23 cellular contexts compared by ENCODE assay signal in the genomic region with DNA sequence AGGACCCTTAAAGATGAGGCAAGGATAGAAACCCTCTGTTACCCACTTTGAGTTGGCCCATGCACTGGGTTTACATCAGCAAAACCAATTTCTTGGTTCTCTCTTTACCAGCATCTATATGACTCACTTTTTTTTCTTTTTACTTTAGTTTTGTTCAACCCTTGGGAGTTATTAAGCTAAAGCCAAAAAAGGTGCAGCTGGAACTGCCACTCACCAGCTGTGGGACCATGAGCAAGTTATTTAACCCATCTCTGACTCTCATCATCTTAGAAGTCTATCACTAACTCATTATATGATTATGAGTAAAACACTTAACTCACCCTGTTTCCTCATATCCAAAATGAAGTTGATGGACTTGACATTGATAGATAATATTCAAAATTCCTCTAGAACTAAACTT. TPM values are rescaled to one million over a fixed set of nuclear protein-coding genes. Genes with fewer than 3 reads are reported as not detected.
DNase-seq lines count a peak whose midpoint lies in the region; ATAC-seq and TF ChIP-seq lines count a peak whose summit lies in the region.
"Had no signal": no experiment of that assay in that cellular context is flagged by ENCODE, and none has a peak within 500 bp of the region (broad histone marks: within the 10 kb centered on the region; RNA-seq: fewer than 3 reads in every experiment).

No MANE protein-coding gene starts in this region.

- no peak overlapping the region for H2AFZ ChIP-seq in neuronal stem cell (ENCODE audit: low read length)

- H3K4me3 ChIP-seq in SJCRH30, result no peak overlapping the region
- no peak overlapping the region for H3K4me3 ChIP-seq in neuronal stem cell (ENCODE audit: low read length in 2 of 2)
- H3K4me3 ChIP-seq: A549; BLaER1 treated with 17β-estradiol and CSF1 and Interleukin-3, amounts not matched to agents 10 nM and 100 nM; HAP-1 had no signal

- no peaks in the 10 kb centered on the region for H3K79me1 ChIP-seq in neuronal stem cell (ENCODE audit: low read depth, low read length)

- H3K4me1 ChIP-seq in SJCRH30, result peaks cover 10% of the 10 kb centered on the region
- no peaks in the 10 kb centered on the region for H3K4me1 ChIP-seq in neuronal stem cell (ENCODE audit: control insufficient read depth in 2 of 2, insufficient read depth in 1 of 2, low read depth in 1 of 2, low read length in 2 of 2)
- H3K4me1 ChIP-seq: A549; BE2C; BLaER1 treated with 17β-estradiol and CSF1 and Interleukin-3, amounts not matched to agents 10 nM and 100 nM; HAP-1 had no signal

- no peak overlapping the region for H2BK120ac ChIP-seq in neuronal stem cell (ENCODE audit: low read depth, low read length)

- ATAC-seq in stimulated activated naive B cell treated with anti-CD40 and anti-IgM and Interleukin-4, amounts not matched to agents 10 μg/mL and 1 μg/mL and 100 μg/mL, for 72 hours (replicated peaks), result peak; percentile 21 to 31
- ATAC-seq in GM19328 (IDR thresholded peaks at IDR 0.05; ENCODE audit: unreplicated experiment), result no peak
- ATAC-seq: A549 had no signal

- H3K27ac ChIP-seq in SJCRH30, result no peak overlapping the region
- no peak overlapping the region for H3K27ac ChIP-seq in neuronal stem cell (replicated peaks; ENCODE audit: low read length)
- H3K27ac ChIP-seq: A549; BLaER1 treated with 17β-estradiol and CSF1 and Interleukin-3, amounts not matched to agents 10 nM and 100 nM had no signal

- H3K27me3 ChIP-seq in SJCRH30 (no peaks in the 10 kb centered on the region), neuronal stem cell (ENCODE audit: control insufficient read depth in 3 of 3, insufficient read depth in 3 of 3, low read depth in 1 of 3, low read length in 3 of 3) (no peaks in the 10 kb centered on the region)
- H3K27me3 ChIP-seq: BE2C; BLaER1 treated with 17β-estradiol and CSF1 and Interleukin-3, amounts not matched to agents 10 nM and 100 nM had no signal

- no peak overlapping the region for H3K4me2 ChIP-seq in neuronal stem cell (ENCODE audit: insufficient read depth, low read length, poor library complexity, severe bottlenecking)
- H3K4me2 ChIP-seq: A549; BLaER1 treated with 17β-estradiol and CSF1 and Interleukin-3, amounts not matched to agents 10 nM and 100 nM had no signal

- H3K27ac Mint-ChIP-seq in glutamatergic neuron (ENCODE audit: unreplicated experiment), result peak overlapping the region; percentile 94
- no peak overlapping the region for H3K27ac Mint-ChIP-seq in stimulated activated naive B cell treated with anti-CD40 and anti-IgM and Interleukin-4, amounts not matched to agents 10 μg/mL and 1 μg/mL and 100 μg/mL, for 72 hours
- H3K27ac Mint-ChIP-seq: CD14-positive monocyte; CD4-positive, alpha-beta T cell; CD8-positive, alpha-beta memory T cell; HFFc6 had no signal

- peaks cover 7% of the 10 kb centered on the region for H3K27me3 Mint-ChIP-seq in glutamatergic neuron (ENCODE audit: unreplicated experiment)
- H3K27me3 Mint-ChIP-seq in stimulated activated naive B cell treated with anti-CD40 and anti-IgM and Interleukin-4, amounts not matched to agents 10 μg/mL and 1 μg/mL and 100 μg/mL, for 72 hours, result no peaks in the 10 kb centered on the region
- H3K27me3 Mint-ChIP-seq: CD4-positive, alpha-beta T cell had no signal

- no peak overlapping the region for H3K18ac ChIP-seq in neuronal stem cell (ENCODE audit: low read length)

- H3K36me3 ChIP-seq in SJCRH30 (no peaks in the 10 kb centered on the region), neuronal stem cell (replicated peaks in 1 of 2; ENCODE audit: control insufficient read depth in 2 of 2, insufficient read depth in 2 of 2, low read length in 2 of 2) (no peaks in the 10 kb centered on the region)
- H3K36me3 ChIP-seq: BE2C; BLaER1 treated with 17β-estradiol and CSF1 and Interleukin-3, amounts not matched to agents 10 nM and 100 nM; HAP-1 had no signal

- H2BK5ac ChIP-seq in neuronal stem cell (ENCODE audit: low read length), result no peak overlapping the region

- no peak overlapping the region for H4K91ac ChIP-seq in neuronal stem cell (ENCODE audit: low read depth, low read length, poor library complexity)

- H2BK12ac ChIP-seq in neuronal stem cell (ENCODE audit: low read length), result no peak overlapping the region

- no peak overlapping the region for H3K9ac ChIP-seq in neuronal stem cell (ENCODE audit: low read depth, low read length, poor library complexity)
- H3K9ac ChIP-seq: BLaER1 treated with 17β-estradiol and CSF1 and Interleukin-3, amounts not matched to agents 10 nM and 100 nM had no signal

- no peak overlapping the region for H3K23ac ChIP-seq in neuronal stem cell (ENCODE audit: low read depth, low read length, poor library complexity)

- no peaks in the 10 kb centered on the region for H3K36me3 Mint-ChIP-seq in glutamatergic neuron (ENCODE audit: unreplicated experiment)
- H3K36me3 Mint-ChIP-seq in stimulated activated naive B cell treated with anti-CD40 and anti-IgM and Interleukin-4, amounts not matched to agents 10 μg/mL and 1 μg/mL and 100 μg/mL, for 72 hours, result no peaks in the 10 kb centered on the region
- H3K36me3 Mint-ChIP-seq: CD14-positive monocyte; CD8-positive, alpha-beta memory T cell had no signal

- H3K14ac ChIP-seq in neuronal stem cell (ENCODE audit: low read length), result no peak overlapping the region

- H3K4ac ChIP-seq in neuronal stem cell (ENCODE audit: low read length), result no peak overlapping the region

- peaks cover 55% of the 10 kb centered on the region for H3K4me1 Mint-ChIP-seq in glutamatergic neuron (ENCODE audit: low read depth, unreplicated experiment)
- no peaks in the 10 kb centered on the region for H3K4me1 Mint-ChIP-seq in stimulated activated naive B cell treated with anti-CD40 and anti-IgM and Interleukin-4, amounts not matched to agents 10 μg/mL and 1 μg/mL and 100 μg/mL, for 72 hours
- H3K4me1 Mint-ChIP-seq: CD14-positive monocyte; CD8-positive, alpha-beta memory T cell had no signal

- peaks cover 3% of the 10 kb centered on the region for H3K9me3 Mint-ChIP-seq in glutamatergic neuron (ENCODE audit: unreplicated experiment)
- no peaks in the 10 kb centered on the region for H3K9me3 Mint-ChIP-seq in stimulated activated naive B cell treated with anti-CD40 and anti-IgM and Interleukin-4, amounts not matched to agents 10 μg/mL and 1 μg/mL and 100 μg/mL, for 72 hours
- H3K9me3 Mint-ChIP-seq: CD14-positive monocyte; CD4-positive, alpha-beta T cell; CD8-positive, alpha-beta memory T cell; HFFc6 had no signal

- no peak overlapping the region for H2BK15ac ChIP-seq in neuronal stem cell (ENCODE audit: low read length)

- no peak overlapping the region for H4K8ac ChIP-seq in neuronal stem cell (ENCODE audit: low read depth, low read length)

- H3K9me3 ChIP-seq in SJCRH30 (replicated peaks), result no peaks in the 10 kb centered on the region
- H3K9me3 ChIP-seq in neuronal stem cell (replicated peaks in 1 of 2; ENCODE audit: control insufficient read depth in 2 of 2, insufficient read depth in 1 of 2, low read depth in 1 of 2, low read length in 2 of 2), result peaks cover 0 to 1% of the 10 kb centered on the region in 2 donors
- H3K9me3 ChIP-seq: A549; BE2C; BLaER1 treated with 17β-estradiol and CSF1 and Interleukin-3, amounts not matched to agents 10 nM and 100 nM; HAP-1 had no signal

- no peak overlapping the region for H3K4me3 Mint-ChIP-seq in glutamatergic neuron (ENCODE audit: unreplicated experiment)
- H3K4me3 Mint-ChIP-seq in stimulated activated naive B cell treated with anti-CD40 and anti-IgM and Interleukin-4, amounts not matched to agents 10 μg/mL and 1 μg/mL and 100 μg/mL, for 72 hours, result no peak overlapping the region
- H3K4me3 Mint-ChIP-seq: CD14-positive monocyte; CD4-positive, alpha-beta T cell; CD8-positive, alpha-beta memory T cell; HFFc6 had no signal

- DNase-seq in LHCN-M2 (ENCODE audit: low read depth) (peak; percentile 81), SJCRH30 (peak; percentile 17 to 48), glutamatergic neuron (no peak), neuronal stem cell (ENCODE audit: low spot score) (no peak), erythroblast (lab: John Stamatoyannopoulos, UW) (no peak)
- DNase-seq in stimulated activated naive B cell treated with anti-CD40 and anti-IgM and Interleukin-4, amounts not matched to agents 10 μg/mL and 1 μg/mL and 100 μg/mL, for 72 hours, result no peak
- DNase-seq: 8988T; ACHN; AML-193; BE2C; CD4-positive, alpha-beta T cell; CD8-positive, alpha-beta memory T cell; DMS 273 treated with DMSO at 0.1 percent for 48 hours; DMS79; EL; GDM1; GOT3; HFFc6 had no signal

- no peak for TF ChIP-seq POLR2A in erythroblast (IDR thresholded peaks at IDR 0.05; ENCODE audit: low read length)

- no peak for TF ChIP-seq CTCF in glutamatergic neuron (IDR thresholded peaks at IDR 0.05; ENCODE audit: partially characterized antibody, unreplicated experiment)

- no peak overlapping the region for H2AK5ac ChIP-seq in neuronal stem cell (ENCODE audit: low read depth, low read length)

RNA-seq across cellular contexts. Expression of a gene that starts 53.4 kb away (rescaled TPM):
- total RNA-seq in LHCN-M2 (2014; rRNA removed) (not detected in 2 replicates), glutamatergic neuron (ENCODE audit: unreplicated experiment) (4.9 TPM)
- not detected for polyA plus RNA-seq in LHCN-M2 (2012)
- not detected in 2 replicates for total RNA-seq in SJCRH30 (2014; rRNA removed; shearing (Covaris generic))
- polyA plus RNA-seq in neuronal stem cell (2013, experiment 1 of 2), result 0.03 TPM
- polyA plus RNA-seq in neuronal stem cell (2013, experiment 2 of 2), result 0.04 TPM
- total RNA-seq: CD4-positive, alpha-beta T cell; CD8-positive, alpha-beta memory T cell; HFFc6 had no signal
- polyA plus RNA-seq: A549; CD14-positive monocyte; CD8-positive, alpha-beta memory T cell had no signal

Comparison
In these comparisons a context has a peak if more than half of its experiments do, and no peak if none do; other contexts are left out.
1. DNase-seq: peak in LHCN-M2 (single experiment) and SJCRH30 (2 of 2); none in glutamatergic neuron (single experiment), stimulated activated naive B cell treated with anti-CD40 and anti-IgM and Interleukin-4, amounts not matched to agents 10 μg/mL and 1 μg/mL and 100 μg/mL, for 72 hours (single experiment), neuronal stem cell (single experiment) and erythroblast (0 of 2).